Comparison of ENCODE assay signal across 9 cellular contexts in the genomic region with DNA sequence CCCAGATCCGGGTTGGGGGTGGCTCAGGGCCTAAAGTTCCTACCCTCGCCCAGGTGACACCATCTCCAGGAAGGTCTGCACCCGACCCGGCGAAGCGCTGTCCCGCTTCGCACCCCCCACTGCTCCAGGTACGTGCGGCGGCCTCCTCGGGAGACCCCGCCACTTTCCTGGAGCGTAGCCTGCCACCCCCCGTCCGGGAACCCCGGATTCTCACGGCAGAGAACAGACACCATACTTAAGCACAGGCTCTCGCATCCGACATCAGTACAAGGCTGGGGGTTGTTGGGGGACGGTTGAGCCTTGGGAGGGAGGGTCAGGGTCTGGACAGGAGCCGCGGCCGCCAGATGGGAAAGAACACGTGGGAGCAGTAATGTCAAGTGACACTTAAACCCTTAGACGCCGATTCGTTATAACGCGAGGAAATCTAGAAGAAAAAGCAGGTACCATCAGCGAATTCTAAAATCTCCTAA. TPM values are rescaled to one million over a fixed set of nuclear protein-coding genes. Genes with fewer than 3 reads are reported as not detected.
DNase-seq lines count a peak whose midpoint lies in the region; ATAC-seq, FAIRE-seq and TF ChIP-seq lines count a peak whose summit lies in the region.
"Had no signal": no experiment of that assay in that cellular context is flagged by ENCODE, and none has a peak within 500 bp of the region (broad histone marks: within the 10 kb centered on the region; RNA-seq: fewer than 3 reads in every experiment).

No MANE protein-coding gene starts in this region.

- intact Hi-C loops in head of caudate nucleus (cut with DNase I), result loop anchor here (2.0 to 5.0 kb wide), 2 partner anchors 96 to 130 kb away; a partner anchor contains a TSS
- intact Hi-C loops in pancreas (cut with DNase I), result no loop called here

- DNase-seq in Caki2 (ENCODE audit: low read depth) (peak; percentile 68), LHCN-M2 (ENCODE audit: low read depth) (peak; percentile 67), SIG-M5 (lab: John Stamatoyannopoulos, UW) (peak; percentile 1), head of caudate nucleus (peak; percentile 37 to 87 (median 68)), pancreas (peak; percentile 51 to 77 (median 68)), type B pancreatic cell (ENCODE audit: extremely low spot score, unreplicated experiment) (peak; percentile 74)
- DNase-seq in activated naive CD4-positive, alpha-beta T cell treated with Interleukin-2 at 50 U/mL for 16 hours, result peak; percentile 53

- H3K27me3 Mint-ChIP-seq in type B pancreatic cell, result peaks cover 3% of the 10 kb centered on the region

- FAIRE-seq in pancreas (lab: Jason Lieb, UNC), result no peak

- in situ Hi-C loops in Caki2 (cut with HindIII; ENCODE audit: low pct_unique_long_range_greater_than_20kb, low sequenced_read_pairs), result no loop called here

- peak overlapping the region; percentile 97 for H3K27ac Mint-ChIP-seq in type B pancreatic cell

- peaks cover 21% of the 10 kb centered on the region for H3K4me1 Mint-ChIP-seq in type B pancreatic cell (ENCODE audit: unreplicated experiment)

- TF ChIP-seq CTCF in pancreas (IDR thresholded peaks at IDR 0.05), result no peak
- no peak for TF ChIP-seq CTCF in type B pancreatic cell (conservative IDR thresholded peaks at IDR 0.05)

- H3K9me3 Mint-ChIP-seq in type B pancreatic cell, result no peaks in the 10 kb centered on the region

- peaks cover 3% of the 10 kb centered on the region for H3K36me3 Mint-ChIP-seq in type B pancreatic cell

- H3K4me3 ChIP-seq in pancreas, result peak overlapping the region; percentile 75 to 94 (median 80)

- ATAC-seq in GM21526 (IDR thresholded peaks at IDR 0.05; ENCODE audit: low FRiP score, unreplicated experiment) (peak; percentile 32), pancreas (peak; percentile 80 to 83 (median 82))

- H3K4me3 Mint-ChIP-seq in type B pancreatic cell, result peak overlapping the region; percentile 99

- H3K36me3 ChIP-seq in pancreas, result peaks cover 0 to 3% (median 3%) of the 10 kb centered on the region in 3 donors

- H3K27ac ChIP-seq in pancreas, result peak overlapping the region; percentile 67 to 92 (median 86)

- H3K9me3 ChIP-seq in pancreas, result no peaks in the 10 kb centered on the region

- H3K4me1 ChIP-seq in pancreas, result peaks cover 6 to 20% (median 13%) of the 10 kb centered on the region in 3 donors

- WGBS in pancreas, 2 donors, result 1% methylated on average over 31 of the region's 31 CpGs

- H3K27me3 ChIP-seq in pancreas, result no peaks in the 10 kb centered on the region

RNA-seq across cellular contexts. Expression of a gene that starts 0.5 kb away (rescaled TPM):
- 36.6 and 76.6 TPM in 2 replicates for total RNA-seq in Caki2 (2014; rRNA removed; shearing (Covaris generic); ENCODE audit: low replicate concordance)
- 38.2 and 49.8 TPM in 2 replicates for total RNA-seq in LHCN-M2 (2014; rRNA removed)
- 39.2 TPM for polyA plus RNA-seq in LHCN-M2 (2012)
- 10 to 100 TPM; 24.1 to 43.4 (median 32.2) TPM for total RNA-seq in pancreas
- 10 to 100 TPM; 36.5 to 58.7 TPM for polyA plus RNA-seq in pancreas
- total RNA-seq in type B pancreatic cell (ENCODE audit: low replicate concordance), result 46.0 and 46.8 TPM in 2 replicates

RNA-seq across cellular contexts. Expression of a gene that starts 0.7 kb away (rescaled TPM):
- total RNA-seq in Caki2 (2014; rRNA removed; shearing (Covaris generic); ENCODE audit: low replicate concordance), result 0.78 and 6.4 TPM in 2 replicates
- total RNA-seq in LHCN-M2 (2014; rRNA removed) (45.4 and 47.6 TPM in 2 replicates), pancreas (10 to 100 TPM in 1 of 6 donors, 1 to 10 TPM in 5; 4.2 to 12.4 (median 5.8) TPM), type B pancreatic cell (ENCODE audit: low replicate concordance) (15.6 and 24.1 TPM in 2 replicates)
- 8.0 TPM for polyA plus RNA-seq in LHCN-M2 (2012)
- polyA plus RNA-seq in pancreas, result 1 to 10 TPM; 3.9 to 4.3 TPM

RNA-seq across cellular contexts. Expression of a gene that starts 31.1 kb away (rescaled TPM):
- not detected in 2 replicates for total RNA-seq in Caki2 (2014; rRNA removed; shearing (Covaris generic); ENCODE audit: low replicate concordance)
- not detected in 2 replicates for total RNA-seq in LHCN-M2 (2014; rRNA removed)
- 0.11 TPM for polyA plus RNA-seq in LHCN-M2 (2012)
- total RNA-seq in pancreas, result under 1 TPM in 3 of 6 donors, not detected in 3; 0.25 to 0.51 (median 0.38) TPM
- polyA plus RNA-seq in pancreas, result not detected
- not detected in 2 replicates for total RNA-seq in type B pancreatic cell (ENCODE audit: low replicate concordance)
- total RNA-seq: glomerular endothelial cell had no signal

Comparison
In these comparisons a context has a peak if more than half of its experiments do, and no peak if none do; other contexts are left out.
1. Peak in every context shown above with its lines: DNase-seq, ATAC-seq, H3K4me3 ChIP-seq and H3K27ac ChIP-seq.
2. DNase-seq: peak in every context shown above with its lines; median percentile 74 in type B pancreatic cell; 68 in pancreas; 68 in Caki2; 68 in head of caudate nucleus; 67 in LHCN-M2; 53 in activated naive CD4-positive, alpha-beta T cell treated with Interleukin-2 at 50 U/mL for 16 hours; 1 in SIG-M5.